ENCODE assay signal across 1 cellular context in genomic region chr2:113756088-113757058, GRCh38.
TF ChIP-seq lines count a peak whose summit lies in the region.

TSS of gene SLC35F5 (minus strand) at chr2:113756642. CDS start at chr2:113756409, 233 bp downstream.

TF ChIP-seq in GM12878, 131 proteins besides CTCF, POLR2A, EP300 and RAD21 (continued from another document):
- TF ChIP-seq, protein P1, sequence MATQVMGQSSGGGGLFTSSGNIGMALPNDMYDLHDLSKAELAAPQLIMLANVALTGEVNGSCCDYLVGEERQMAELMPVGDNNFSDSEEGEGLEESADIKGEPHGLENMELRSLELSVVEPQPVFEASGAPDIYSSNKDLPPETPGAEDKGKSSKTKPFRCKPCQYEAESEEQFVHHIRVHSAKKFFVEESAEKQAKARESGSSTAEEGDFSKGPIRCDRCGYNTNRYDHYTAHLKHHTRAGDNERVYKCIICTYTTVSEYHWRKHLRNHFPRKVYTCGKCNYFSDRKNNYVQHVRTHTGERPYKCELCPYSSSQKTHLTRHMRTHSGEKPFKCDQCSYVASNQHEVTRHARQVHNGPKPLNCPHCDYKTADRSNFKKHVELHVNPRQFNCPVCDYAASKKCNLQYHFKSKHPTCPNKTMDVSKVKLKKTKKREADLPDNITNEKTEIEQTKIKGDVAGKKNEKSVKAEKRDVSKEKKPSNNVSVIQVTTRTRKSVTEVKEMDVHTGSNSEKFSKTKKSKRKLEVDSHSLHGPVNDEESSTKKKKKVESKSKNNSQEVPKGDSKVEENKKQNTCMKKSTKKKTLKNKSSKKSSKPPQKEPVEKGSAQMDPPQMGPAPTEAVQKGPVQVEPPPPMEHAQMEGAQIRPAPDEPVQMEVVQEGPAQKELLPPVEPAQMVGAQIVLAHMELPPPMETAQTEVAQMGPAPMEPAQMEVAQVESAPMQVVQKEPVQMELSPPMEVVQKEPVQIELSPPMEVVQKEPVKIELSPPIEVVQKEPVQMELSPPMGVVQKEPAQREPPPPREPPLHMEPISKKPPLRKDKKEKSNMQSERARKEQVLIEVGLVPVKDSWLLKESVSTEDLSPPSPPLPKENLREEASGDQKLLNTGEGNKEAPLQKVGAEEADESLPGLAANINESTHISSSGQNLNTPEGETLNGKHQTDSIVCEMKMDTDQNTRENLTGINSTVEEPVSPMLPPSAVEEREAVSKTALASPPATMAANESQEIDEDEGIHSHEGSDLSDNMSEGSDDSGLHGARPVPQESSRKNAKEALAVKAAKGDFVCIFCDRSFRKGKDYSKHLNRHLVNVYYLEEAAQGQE (IDR thresholded peaks at IDR 0.05; ENCODE audit: low read depth, low read length): 0 out of 2 replicates have a peak, but pooled peaks have one; percentile 6
- TF ChIP-seq RBBP5 (conservative IDR thresholded peaks at IDR 0.05) (no peak), TCF3 (IDR thresholded peaks at IDR 0.05; ENCODE audit: borderline replicate concordance, insufficient read depth, low read depth, low read length) (no peak), MEF2B (IDR thresholded peaks at IDR 0.05; ENCODE audit: partially characterized antibody, poor library complexity, severe bottlenecking) (peak; percentile 41), LARP7 (IDR thresholded peaks at IDR 0.05) (peak; percentile 90)
- TF ChIP-seq, protein P2, sequence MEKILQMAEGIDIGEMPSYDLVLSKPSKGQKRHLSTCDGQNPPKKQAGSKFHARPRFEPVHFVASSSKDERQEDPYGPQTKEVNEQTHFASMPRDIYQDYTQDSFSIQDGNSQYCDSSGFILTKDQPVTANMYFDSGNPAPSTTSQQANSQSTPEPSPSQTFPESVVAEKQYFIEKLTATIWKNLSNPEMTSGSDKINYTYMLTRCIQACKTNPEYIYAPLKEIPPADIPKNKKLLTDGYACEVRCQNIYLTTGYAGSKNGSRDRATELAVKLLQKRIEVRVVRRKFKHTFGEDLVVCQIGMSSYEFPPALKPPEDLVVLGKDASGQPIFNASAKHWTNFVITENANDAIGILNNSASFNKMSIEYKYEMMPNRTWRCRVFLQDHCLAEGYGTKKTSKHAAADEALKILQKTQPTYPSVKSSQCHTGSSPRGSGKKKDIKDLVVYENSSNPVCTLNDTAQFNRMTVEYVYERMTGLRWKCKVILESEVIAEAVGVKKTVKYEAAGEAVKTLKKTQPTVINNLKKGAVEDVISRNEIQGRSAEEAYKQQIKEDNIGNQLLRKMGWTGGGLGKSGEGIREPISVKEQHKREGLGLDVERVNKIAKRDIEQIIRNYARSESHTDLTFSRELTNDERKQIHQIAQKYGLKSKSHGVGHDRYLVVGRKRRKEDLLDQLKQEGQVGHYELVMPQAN (conservative IDR thresholded peaks at IDR 0.05): peak; percentile 77
- TF ChIP-seq, protein P3, sequence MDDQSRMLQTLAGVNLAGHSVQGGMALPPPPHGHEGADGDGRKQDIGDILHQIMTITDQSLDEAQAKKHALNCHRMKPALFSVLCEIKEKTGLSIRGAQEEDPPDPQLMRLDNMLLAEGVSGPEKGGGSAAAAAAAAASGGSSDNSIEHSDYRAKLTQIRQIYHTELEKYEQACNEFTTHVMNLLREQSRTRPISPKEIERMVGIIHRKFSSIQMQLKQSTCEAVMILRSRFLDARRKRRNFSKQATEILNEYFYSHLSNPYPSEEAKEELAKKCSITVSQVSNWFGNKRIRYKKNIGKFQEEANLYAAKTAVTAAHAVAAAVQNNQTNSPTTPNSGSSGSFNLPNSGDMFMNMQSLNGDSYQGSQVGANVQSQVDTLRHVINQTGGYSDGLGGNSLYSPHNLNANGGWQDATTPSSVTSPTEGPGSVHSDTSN (IDR thresholded peaks at IDR 0.05; ENCODE audit: insufficient replicate concordance, low read depth, low read length): no peak
